In genomic region chrX:20140410-20140809, GRCh38 we compare ENCODE assay signal across 1 cellular context.
TF ChIP-seq lines count a peak whose summit lies in the region.

No MANE protein-coding gene starts in this region.

TF ChIP-seq in WTC11, 78 proteins besides CTCF, POLR2A, EP300 and RAD21 (continued from another document):
- TF ChIP-seq, protein P1, sequence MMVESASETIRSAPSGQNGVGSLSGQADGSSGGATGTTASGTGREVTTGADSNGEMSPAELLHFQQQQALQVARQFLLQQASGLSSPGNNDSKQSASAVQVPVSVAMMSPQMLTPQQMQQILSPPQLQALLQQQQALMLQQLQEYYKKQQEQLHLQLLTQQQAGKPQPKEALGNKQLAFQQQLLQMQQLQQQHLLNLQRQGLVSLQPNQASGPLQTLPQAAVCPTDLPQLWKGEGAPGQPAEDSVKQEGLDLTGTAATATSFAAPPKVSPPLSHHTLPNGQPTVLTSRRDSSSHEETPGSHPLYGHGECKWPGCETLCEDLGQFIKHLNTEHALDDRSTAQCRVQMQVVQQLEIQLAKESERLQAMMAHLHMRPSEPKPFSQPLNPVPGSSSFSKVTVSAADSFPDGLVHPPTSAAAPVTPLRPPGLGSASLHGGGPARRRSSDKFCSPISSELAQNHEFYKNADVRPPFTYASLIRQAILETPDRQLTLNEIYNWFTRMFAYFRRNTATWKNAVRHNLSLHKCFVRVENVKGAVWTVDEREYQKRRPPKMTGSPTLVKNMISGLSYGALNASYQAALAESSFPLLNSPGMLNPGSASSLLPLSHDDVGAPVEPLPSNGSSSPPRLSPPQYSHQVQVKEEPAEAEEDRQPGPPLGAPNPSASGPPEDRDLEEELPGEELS (CRISPR knock-in tag; IDR thresholded peaks at IDR 0.05), result no peak
- TF ChIP-seq, protein P2, sequence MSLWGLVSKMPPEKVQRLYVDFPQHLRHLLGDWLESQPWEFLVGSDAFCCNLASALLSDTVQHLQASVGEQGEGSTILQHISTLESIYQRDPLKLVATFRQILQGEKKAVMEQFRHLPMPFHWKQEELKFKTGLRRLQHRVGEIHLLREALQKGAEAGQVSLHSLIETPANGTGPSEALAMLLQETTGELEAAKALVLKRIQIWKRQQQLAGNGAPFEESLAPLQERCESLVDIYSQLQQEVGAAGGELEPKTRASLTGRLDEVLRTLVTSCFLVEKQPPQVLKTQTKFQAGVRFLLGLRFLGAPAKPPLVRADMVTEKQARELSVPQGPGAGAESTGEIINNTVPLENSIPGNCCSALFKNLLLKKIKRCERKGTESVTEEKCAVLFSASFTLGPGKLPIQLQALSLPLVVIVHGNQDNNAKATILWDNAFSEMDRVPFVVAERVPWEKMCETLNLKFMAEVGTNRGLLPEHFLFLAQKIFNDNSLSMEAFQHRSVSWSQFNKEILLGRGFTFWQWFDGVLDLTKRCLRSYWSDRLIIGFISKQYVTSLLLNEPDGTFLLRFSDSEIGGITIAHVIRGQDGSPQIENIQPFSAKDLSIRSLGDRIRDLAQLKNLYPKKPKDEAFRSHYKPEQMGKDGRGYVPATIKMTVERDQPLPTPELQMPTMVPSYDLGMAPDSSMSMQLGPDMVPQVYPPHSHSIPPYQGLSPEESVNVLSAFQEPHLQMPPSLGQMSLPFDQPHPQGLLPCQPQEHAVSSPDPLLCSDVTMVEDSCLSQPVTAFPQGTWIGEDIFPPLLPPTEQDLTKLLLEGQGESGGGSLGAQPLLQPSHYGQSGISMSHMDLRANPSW (CRISPR knock-in tag; conservative IDR thresholded peaks at IDR 0.05; ENCODE audit: low read depth), result no peak
- no peak for TF ChIP-seq ATF1 (CRISPR knock-in tag; IDR thresholded peaks at IDR 0.05)
- TF ChIP-seq CDX4 (CRISPR knock-in tag; IDR thresholded peaks at IDR 0.05; ENCODE audit: borderline replicate concordance), result no peak
- TF ChIP-seq OVOL2 (CRISPR knock-in tag; IDR thresholded peaks at IDR 0.05; ENCODE audit: borderline replicate concordance), result no peak
